1 cellular context compared by ENCODE assay signal in the genomic region with DNA sequence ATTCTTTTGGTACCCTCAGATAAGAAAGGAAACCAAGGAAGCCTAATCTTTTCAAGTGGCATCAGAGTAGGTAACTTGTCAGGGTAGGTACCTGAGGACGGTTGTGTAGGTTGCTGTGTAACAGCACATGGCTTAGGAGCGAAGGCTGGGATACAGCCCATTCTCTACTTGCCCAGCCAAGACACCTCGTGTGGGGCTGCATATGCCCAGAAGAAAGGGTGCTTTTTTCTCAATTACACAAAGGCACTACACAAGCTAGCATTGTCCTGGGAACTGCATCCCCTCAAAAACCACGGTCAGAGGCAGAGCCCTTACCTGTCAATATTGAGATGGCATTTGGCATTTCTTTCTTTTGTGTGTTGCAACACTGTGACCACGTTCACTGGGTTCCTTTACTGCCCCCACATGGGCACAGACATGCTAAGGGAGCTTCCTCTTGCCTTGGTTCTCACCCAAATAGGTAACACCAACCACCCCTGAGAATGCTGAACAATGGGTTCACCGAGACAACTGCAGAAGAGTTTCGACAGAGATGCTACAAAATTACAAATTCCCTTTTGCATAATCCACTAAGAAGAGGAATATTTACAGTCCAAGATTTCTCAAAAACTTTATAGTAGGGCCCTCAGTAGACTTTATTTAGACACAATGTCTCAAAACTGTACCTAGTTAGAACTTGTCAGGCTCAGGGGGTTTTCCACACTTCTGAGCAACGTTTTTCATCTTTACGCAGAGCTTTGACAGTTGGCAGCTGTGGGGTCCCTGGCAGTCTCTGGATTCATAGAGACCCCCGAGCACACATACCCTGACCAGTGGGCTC.
A peak's percentile ranks its signal among the peaks of the same experiment; 100 is the strongest.
TF ChIP-seq lines count a peak whose summit lies in the region.

No MANE protein-coding gene starts in this region.

TF ChIP-seq in GM12878, 131 proteins besides CTCF, POLR2A, EP300 and RAD21 (continued from another document and continues in another):
- TF ChIP-seq, protein P1, sequence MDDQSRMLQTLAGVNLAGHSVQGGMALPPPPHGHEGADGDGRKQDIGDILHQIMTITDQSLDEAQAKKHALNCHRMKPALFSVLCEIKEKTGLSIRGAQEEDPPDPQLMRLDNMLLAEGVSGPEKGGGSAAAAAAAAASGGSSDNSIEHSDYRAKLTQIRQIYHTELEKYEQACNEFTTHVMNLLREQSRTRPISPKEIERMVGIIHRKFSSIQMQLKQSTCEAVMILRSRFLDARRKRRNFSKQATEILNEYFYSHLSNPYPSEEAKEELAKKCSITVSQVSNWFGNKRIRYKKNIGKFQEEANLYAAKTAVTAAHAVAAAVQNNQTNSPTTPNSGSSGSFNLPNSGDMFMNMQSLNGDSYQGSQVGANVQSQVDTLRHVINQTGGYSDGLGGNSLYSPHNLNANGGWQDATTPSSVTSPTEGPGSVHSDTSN (IDR thresholded peaks at IDR 0.05; ENCODE audit: insufficient replicate concordance, low read depth, low read length) = no peak
- peak; percentile 30; the same call in 1 of the 2 replicates for TF ChIP-seq SMARCA5 (IDR thresholded peaks at IDR 0.05)
- TF ChIP-seq CHD1 (IDR thresholded peaks at IDR 0.05; ENCODE audit: low read depth, low read length) = 0 out of 2 replicates have a peak, but pooled peaks have one; percentile 71
- 0 out of 2 replicates have a peak, but pooled peaks have one; percentile 42 for TF ChIP-seq EED (IDR thresholded peaks at IDR 0.05; ENCODE audit: low read depth)
- peak; percentile 65 for TF ChIP-seq CREM (IDR thresholded peaks at IDR 0.05; ENCODE audit: low read depth)
- 0 out of 2 replicates have a peak, but pooled peaks have one; percentile 37 for TF ChIP-seq PML (IDR thresholded peaks at IDR 0.05; ENCODE audit: low read length)
- no peak; the same call in 1 of the 2 replicates for TF ChIP-seq JUND (IDR thresholded peaks at IDR 0.05; ENCODE audit: low read depth, low read length)
- 0 out of 2 replicates have a peak, but pooled peaks have one; percentile 29 for TF ChIP-seq NBN (IDR thresholded peaks at IDR 0.05)
- peak; percentile 16; the same call in 1 of the 2 replicates for TF ChIP-seq CBFB (IDR thresholded peaks at IDR 0.05; ENCODE audit: low read depth)
- no peak for TF ChIP-seq NFXL1 (IDR thresholded peaks at IDR 0.05; ENCODE audit: borderline replicate concordance)
- TF ChIP-seq JUNB (IDR thresholded peaks at IDR 0.05) = peak; percentile 87
- peak; percentile 62 for TF ChIP-seq RUNX3 (IDR thresholded peaks at IDR 0.05; ENCODE audit: low read length)
- TF ChIP-seq, protein P2, sequence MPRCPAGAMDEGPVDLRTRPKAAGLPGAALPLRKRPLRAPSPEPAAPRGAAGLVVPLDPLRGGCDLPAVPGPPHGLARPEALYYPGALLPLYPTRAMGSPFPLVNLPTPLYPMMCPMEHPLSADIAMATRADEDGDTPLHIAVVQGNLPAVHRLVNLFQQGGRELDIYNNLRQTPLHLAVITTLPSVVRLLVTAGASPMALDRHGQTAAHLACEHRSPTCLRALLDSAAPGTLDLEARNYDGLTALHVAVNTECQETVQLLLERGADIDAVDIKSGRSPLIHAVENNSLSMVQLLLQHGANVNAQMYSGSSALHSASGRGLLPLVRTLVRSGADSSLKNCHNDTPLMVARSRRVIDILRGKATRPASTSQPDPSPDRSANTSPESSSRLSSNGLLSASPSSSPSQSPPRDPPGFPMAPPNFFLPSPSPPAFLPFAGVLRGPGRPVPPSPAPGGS (IDR thresholded peaks at IDR 0.05; ENCODE audit: borderline replicate concordance, insufficient read depth, low read depth, low read length, poor library complexity, severe bottlenecking) = peak; percentile 30
- TF ChIP-seq, protein P3, sequence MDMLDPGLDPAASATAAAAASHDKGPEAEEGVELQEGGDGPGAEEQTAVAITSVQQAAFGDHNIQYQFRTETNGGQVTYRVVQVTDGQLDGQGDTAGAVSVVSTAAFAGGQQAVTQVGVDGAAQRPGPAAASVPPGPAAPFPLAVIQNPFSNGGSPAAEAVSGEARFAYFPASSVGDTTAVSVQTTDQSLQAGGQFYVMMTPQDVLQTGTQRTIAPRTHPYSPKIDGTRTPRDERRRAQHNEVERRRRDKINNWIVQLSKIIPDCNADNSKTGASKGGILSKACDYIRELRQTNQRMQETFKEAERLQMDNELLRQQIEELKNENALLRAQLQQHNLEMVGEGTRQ (IDR thresholded peaks at IDR 0.05; ENCODE audit: borderline replicate concordance, low read depth, low read length) = no peak
- TF ChIP-seq PAX5 (IDR thresholded peaks at IDR 0.05; ENCODE audit: borderline replicate concordance, low read depth, low read length) = peak; percentile 29; the same call in 1 of the 2 replicates
- no peak for TF ChIP-seq SP1 (IDR thresholded peaks at IDR 0.05; ENCODE audit: low read depth, low read length)
- TF ChIP-seq, protein P4, sequence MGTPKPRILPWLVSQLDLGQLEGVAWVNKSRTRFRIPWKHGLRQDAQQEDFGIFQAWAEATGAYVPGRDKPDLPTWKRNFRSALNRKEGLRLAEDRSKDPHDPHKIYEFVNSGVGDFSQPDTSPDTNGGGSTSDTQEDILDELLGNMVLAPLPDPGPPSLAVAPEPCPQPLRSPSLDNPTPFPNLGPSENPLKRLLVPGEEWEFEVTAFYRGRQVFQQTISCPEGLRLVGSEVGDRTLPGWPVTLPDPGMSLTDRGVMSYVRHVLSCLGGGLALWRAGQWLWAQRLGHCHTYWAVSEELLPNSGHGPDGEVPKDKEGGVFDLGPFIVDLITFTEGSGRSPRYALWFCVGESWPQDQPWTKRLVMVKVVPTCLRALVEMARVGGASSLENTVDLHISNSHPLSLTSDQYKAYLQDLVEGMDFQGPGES (IDR thresholded peaks at IDR 0.05) = no peak
- 0 out of 4 replicates have a peak, but pooled peaks of 1 of the 2 experiments have one; percentile 21 for TF ChIP-seq ETV6 (conservative IDR thresholded peaks at IDR 0.05 in 1 of 2, IDR thresholded peaks at IDR 0.05 in 1 of 2; ENCODE audit: borderline replicate concordance in 1 of 2, low read depth in 1 of 2)
- TF ChIP-seq BCL11A (IDR thresholded peaks at IDR 0.05; ENCODE audit: low read depth, low read length) = peak; percentile 61
- 0 out of 4 replicates have a peak, but pooled peaks of 1 of the 2 experiments have one; percentile 21 for TF ChIP-seq BHLHE40 (IDR thresholded peaks at IDR 0.05; ENCODE audit: borderline replicate concordance in 1 of 2, low read depth in 2 of 2, low read length in 1 of 2)
- TF ChIP-seq TBL1XR1 (IDR thresholded peaks at IDR 0.05; ENCODE audit: low read depth, low read length) = peak; percentile 84
- TF ChIP-seq YY1 (IDR thresholded peaks at IDR 0.05; ENCODE audit: low read depth, low read length) = no peak
- peak; percentile 89 for TF ChIP-seq NFIC (IDR thresholded peaks at IDR 0.05; ENCODE audit: low read depth, low read length)
- TF ChIP-seq, protein P5, sequence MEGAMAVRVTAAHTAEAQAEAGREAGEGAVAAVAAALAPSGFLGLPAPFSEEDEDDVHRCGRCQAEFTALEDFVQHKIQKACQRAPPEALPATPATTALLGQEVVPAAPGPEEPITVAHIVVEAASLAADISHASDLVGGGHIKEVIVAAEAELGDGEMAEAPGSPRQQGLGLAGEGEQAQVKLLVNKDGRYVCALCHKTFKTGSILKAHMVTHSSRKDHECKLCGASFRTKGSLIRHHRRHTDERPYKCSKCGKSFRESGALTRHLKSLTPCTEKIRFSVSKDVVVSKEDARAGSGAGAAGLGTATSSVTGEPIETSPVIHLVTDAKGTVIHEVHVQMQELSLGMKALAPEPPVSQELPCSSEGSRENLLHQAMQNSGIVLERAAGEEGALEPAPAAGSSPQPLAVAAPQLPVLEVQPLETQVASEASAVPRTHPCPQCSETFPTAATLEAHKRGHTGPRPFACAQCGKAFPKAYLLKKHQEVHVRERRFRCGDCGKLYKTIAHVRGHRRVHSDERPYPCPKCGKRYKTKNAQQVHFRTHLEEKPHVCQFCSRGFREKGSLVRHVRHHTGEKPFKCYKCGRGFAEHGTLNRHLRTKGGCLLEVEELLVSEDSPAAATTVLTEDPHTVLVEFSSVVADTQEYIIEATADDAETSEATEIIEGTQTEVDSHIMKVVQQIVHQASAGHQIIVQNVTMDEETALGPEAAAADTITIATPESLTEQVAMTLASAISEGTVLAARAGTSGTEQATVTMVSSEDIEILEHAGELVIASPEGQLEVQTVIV (IDR thresholded peaks at IDR 0.05; ENCODE audit: borderline replicate concordance, partially characterized antibody) = no peak
- peak; percentile 92 for TF ChIP-seq MEF2A (IDR thresholded peaks at IDR 0.05; ENCODE audit: insufficient read depth, low read depth, low read length)
- TF ChIP-seq, protein P6, sequence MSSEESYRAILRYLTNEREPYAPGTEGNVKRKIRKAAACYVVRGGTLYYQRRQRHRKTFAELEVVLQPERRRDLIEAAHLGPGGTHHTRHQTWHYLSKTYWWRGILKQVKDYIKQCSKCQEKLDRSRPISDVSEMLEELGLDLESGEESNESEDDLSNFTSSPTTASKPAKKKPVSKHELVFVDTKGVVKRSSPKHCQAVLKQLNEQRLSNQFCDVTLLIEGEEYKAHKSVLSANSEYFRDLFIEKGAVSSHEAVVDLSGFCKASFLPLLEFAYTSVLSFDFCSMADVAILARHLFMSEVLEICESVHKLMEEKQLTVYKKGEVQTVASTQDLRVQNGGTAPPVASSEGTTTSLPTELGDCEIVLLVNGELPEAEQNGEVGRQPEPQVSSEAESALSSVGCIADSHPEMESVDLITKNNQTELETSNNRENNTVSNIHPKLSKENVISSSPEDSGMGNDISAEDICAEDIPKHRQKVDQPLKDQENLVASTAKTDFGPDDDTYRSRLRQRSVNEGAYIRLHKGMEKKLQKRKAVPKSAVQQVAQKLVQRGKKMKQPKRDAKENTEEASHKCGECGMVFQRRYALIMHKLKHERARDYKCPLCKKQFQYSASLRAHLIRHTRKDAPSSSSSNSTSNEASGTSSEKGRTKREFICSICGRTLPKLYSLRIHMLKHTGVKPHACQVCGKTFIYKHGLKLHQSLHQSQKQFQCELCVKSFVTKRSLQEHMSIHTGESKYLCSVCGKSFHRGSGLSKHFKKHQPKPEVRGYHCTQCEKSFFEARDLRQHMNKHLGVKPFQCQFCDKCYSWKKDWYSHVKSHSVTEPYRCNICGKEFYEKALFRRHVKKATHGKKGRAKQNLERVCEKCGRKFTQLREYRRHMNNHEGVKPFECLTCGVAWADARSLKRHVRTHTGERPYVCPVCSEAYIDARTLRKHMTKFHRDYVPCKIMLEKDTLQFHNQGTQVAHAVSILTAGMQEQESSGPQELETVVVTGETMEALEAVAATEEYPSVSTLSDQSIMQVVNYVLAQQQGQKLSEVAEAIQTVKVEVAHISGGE (CRISPR knock-in tag; IDR thresholded peaks at IDR 0.05) = no peak
- TF ChIP-seq IKZF1 (conservative IDR thresholded peaks at IDR 0.05) = no peak
- TF ChIP-seq, protein P7, sequence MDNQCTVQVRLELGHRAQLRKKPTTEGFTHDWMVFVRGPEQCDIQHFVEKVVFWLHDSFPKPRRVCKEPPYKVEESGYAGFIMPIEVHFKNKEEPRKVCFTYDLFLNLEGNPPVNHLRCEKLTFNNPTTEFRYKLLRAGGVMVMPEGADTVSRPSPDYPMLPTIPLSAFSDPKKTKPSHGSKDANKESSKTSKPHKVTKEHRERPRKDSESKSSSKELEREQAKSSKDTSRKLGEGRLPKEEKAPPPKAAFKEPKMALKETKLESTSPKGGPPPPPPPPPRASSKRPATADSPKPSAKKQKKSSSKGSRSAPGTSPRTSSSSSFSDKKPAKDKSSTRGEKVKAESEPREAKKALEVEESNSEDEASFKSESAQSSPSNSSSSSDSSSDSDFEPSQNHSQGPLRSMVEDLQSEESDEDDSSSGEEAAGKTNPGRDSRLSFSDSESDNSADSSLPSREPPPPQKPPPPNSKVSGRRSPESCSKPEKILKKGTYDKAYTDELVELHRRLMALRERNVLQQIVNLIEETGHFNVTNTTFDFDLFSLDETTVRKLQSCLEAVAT (IDR thresholded peaks at IDR 0.05) = no peak
- TF ChIP-seq, protein P8, sequence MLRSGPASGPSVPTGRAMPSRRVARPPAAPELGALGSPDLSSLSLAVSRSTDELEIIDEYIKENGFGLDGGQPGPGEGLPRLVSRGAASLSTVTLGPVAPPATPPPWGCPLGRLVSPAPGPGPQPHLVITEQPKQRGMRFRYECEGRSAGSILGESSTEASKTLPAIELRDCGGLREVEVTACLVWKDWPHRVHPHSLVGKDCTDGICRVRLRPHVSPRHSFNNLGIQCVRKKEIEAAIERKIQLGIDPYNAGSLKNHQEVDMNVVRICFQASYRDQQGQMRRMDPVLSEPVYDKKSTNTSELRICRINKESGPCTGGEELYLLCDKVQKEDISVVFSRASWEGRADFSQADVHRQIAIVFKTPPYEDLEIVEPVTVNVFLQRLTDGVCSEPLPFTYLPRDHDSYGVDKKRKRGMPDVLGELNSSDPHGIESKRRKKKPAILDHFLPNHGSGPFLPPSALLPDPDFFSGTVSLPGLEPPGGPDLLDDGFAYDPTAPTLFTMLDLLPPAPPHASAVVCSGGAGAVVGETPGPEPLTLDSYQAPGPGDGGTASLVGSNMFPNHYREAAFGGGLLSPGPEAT (IDR thresholded peaks at IDR 0.05; ENCODE audit: low read depth) = 0 out of 2 replicates have a peak, but pooled peaks have one; percentile 61
- TF ChIP-seq BMI1 (IDR thresholded peaks at IDR 0.05; ENCODE audit: borderline replicate concordance) = no peak; the same call in 1 of the 2 replicates
- TF ChIP-seq, protein P9, sequence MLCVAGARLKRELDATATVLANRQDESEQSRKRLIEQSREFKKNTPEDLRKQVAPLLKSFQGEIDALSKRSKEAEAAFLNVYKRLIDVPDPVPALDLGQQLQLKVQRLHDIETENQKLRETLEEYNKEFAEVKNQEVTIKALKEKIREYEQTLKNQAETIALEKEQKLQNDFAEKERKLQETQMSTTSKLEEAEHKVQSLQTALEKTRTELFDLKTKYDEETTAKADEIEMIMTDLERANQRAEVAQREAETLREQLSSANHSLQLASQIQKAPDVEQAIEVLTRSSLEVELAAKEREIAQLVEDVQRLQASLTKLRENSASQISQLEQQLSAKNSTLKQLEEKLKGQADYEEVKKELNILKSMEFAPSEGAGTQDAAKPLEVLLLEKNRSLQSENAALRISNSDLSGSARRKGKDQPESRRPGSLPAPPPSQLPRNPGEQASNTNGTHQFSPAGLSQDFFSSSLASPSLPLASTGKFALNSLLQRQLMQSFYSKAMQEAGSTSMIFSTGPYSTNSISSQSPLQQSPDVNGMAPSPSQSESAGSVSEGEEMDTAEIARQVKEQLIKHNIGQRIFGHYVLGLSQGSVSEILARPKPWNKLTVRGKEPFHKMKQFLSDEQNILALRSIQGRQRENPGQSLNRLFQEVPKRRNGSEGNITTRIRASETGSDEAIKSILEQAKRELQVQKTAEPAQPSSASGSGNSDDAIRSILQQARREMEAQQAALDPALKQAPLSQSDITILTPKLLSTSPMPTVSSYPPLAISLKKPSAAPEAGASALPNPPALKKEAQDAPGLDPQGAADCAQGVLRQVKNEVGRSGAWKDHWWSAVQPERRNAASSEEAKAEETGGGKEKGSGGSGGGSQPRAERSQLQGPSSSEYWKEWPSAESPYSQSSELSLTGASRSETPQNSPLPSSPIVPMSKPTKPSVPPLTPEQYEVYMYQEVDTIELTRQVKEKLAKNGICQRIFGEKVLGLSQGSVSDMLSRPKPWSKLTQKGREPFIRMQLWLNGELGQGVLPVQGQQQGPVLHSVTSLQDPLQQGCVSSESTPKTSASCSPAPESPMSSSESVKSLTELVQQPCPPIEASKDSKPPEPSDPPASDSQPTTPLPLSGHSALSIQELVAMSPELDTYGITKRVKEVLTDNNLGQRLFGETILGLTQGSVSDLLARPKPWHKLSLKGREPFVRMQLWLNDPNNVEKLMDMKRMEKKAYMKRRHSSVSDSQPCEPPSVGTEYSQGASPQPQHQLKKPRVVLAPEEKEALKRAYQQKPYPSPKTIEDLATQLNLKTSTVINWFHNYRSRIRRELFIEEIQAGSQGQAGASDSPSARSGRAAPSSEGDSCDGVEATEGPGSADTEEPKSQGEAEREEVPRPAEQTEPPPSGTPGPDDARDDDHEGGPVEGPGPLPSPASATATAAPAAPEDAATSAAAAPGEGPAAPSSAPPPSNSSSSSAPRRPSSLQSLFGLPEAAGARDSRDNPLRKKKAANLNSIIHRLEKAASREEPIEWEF (IDR thresholded peaks at IDR 0.05; ENCODE audit: insufficient replicate concordance, low read depth, low read length) = peak; percentile 18
- peak; percentile 47 for TF ChIP-seq RELA (IDR thresholded peaks at IDR 0.05; ENCODE audit: borderline replicate concordance, partially characterized antibody)
- peak; percentile 52; the same call in 1 of the 2 replicates for TF ChIP-seq SREBF1 (IDR thresholded peaks at IDR 0.05; ENCODE audit: low read length)
